ENCODE assay signal across 24 cellular contexts in genomic region chr6:42459888-42460287, GRCh38.
"Had no signal": no experiment of that assay in that cellular context is flagged by ENCODE, and none has a peak within 500 bp of the region (broad histone marks: within the 10 kb centered on the region; RNA-seq: fewer than 3 reads in every experiment).

No MANE protein-coding gene starts in this region.

- H3K27ac ChIP-seq: colonic mucosa, SJCRH30 had no signal

- H3K36me3 Mint-ChIP-seq: activated CD8-positive, alpha-beta memory T cell treated with anti-CD3 and anti-CD28 coated beads, Interleukin-2, amount 10 ng/mL, durations not matched to agents 7 days and 5 days; activated naive CD8-positive, alpha-beta T cell; WTC11 had no signal

- H3K36me3 ChIP-seq: colonic mucosa, SJCRH30 had no signal

- H3K4me1 Mint-ChIP-seq: activated CD8-positive, alpha-beta memory T cell treated with anti-CD3 and anti-CD28 coated beads, Interleukin-2, amount 10 ng/mL, durations not matched to agents 7 days and 5 days; T-helper 17 cell had no signal

- H3K27me3 ChIP-seq: colonic mucosa, SJCRH30 had no signal

- H3K9me3 Mint-ChIP-seq: activated naive CD4-positive, alpha-beta T cell treated with anti-CD3 and anti-CD28 coated beads for 36 hours; activated T-cell treated with anti-CD3 and anti-CD28 coated beads, Interleukin-2, amount 50 U/mL, for 4 hours had no signal

- H3K27me3 Mint-ChIP-seq: activated naive CD8-positive, alpha-beta T cell; T-helper 17 cell had no signal

- H3K9me3 ChIP-seq: colonic mucosa, SJCRH30 had no signal

- H3K27ac Mint-ChIP-seq: activated CD8-positive, alpha-beta memory T cell treated with anti-CD3 and anti-CD28 coated beads, Interleukin-2, amount 10 ng/mL, durations not matched to agents 7 days and 5 days; activated naive CD4-positive, alpha-beta T cell treated with anti-CD3 and anti-CD28 coated beads for 36 hours; activated naive CD8-positive, alpha-beta T cell; T-helper 17 cell; WTC11 had no signal

- H3K4me3 Mint-ChIP-seq: activated CD8-positive, alpha-beta memory T cell treated with anti-CD3 and anti-CD28 coated beads, Interleukin-2, amount 10 ng/mL, durations not matched to agents 7 days and 5 days; activated naive CD4-positive, alpha-beta T cell treated with anti-CD3 and anti-CD28 coated beads for 36 hours; activated naive CD8-positive, alpha-beta T cell; activated T-cell treated with anti-CD3 and anti-CD28 coated beads, Interleukin-2, amount 50 U/mL, for 4 hours; T-helper 17 cell; WTC11 had no signal

- DNase-seq: activated CD4-positive, alpha-beta T cell treated with anti-CD3 and anti-CD28 coated beads for 48 hours; activated CD4-positive, alpha-beta T cell treated with anti-CD3 and anti-CD28 coated beads, Interleukin-2, amount 50 U/mL, for 48 hours; activated CD4-positive, CD25-positive, alpha-beta regulatory T cell treated with anti-CD3 and anti-CD28 coated beads, Interleukin-2, amount 50 U/mL, for 72 hours; activated CD8-positive, alpha-beta memory T cell treated with anti-CD3 and anti-CD28 coated beads, Interleukin-2, amount 10 ng/mL, durations not matched to agents 7 days and 5 days; activated gamma-delta T cell; activated naive CD4-positive, alpha-beta T cell treated with anti-CD3 and anti-CD28 coated beads for 36 hours; activated T-cell treated with anti-CD3 and anti-CD28 coated beads, Interleukin-2, amount 50 U/mL, for 4 hours; cerebellar nuclear complex; colonic mucosa; Karpas-422; MM.1S; NCI-H1105; NCI-H1436; NCI-H187 treated with DMSO at 0.1 percent for 48 hours; NCI-H2081 treated with DMSO at 0.1 percent for 48 hours; NCI-H2171; NCI-H226; NCI-H510A; NCI-H526 treated with DMSO at 0.1 percent for 48 hours; SJCRH30; T-helper 17 cell; T-helper 9 cell had no signal

- H3K4me1 ChIP-seq: colonic mucosa, SJCRH30 had no signal

- H3K4me3 ChIP-seq: colonic mucosa, SJCRH30 had no signal

- ATAC-seq: activated CD8-positive, alpha-beta memory T cell treated with anti-CD3 and anti-CD28 coated beads, Interleukin-2, amount 10 ng/mL, durations not matched to agents 7 days and 5 days; activated T-cell treated with anti-CD3 and anti-CD28 coated beads, Interleukin-2, amount 50 U/mL, for 4 hours; T-helper 17 cell; WTC11 had no signal
